19 cellular contexts compared by ENCODE assay signal in genomic region chr14:102492523-102492910, GRCh38. TPM values are rescaled to one million over a fixed set of nuclear protein-coding genes. Genes with fewer than 3 reads are reported as not detected.
A peak's percentile ranks its signal among the peaks of the same experiment; 100 is the strongest.
DNase-seq lines count a peak whose midpoint lies in the region; ATAC-seq, FAIRE-seq and TF ChIP-seq lines count a peak whose summit lies in the region.
"Had no signal": no experiment of that assay in that cellular context is flagged by ENCODE, and none has a peak within 500 bp of the region (broad histone marks: within the 10 kb centered on the region; RNA-seq: fewer than 3 reads in every experiment).

No MANE protein-coding gene starts in this region.

- H3K79me1 ChIP-seq in neuronal stem cell (ENCODE audit: low read depth, low read length) = peaks cover 3% of the 10 kb centered on the region

- 93 to 96% methylated on average over 17 of the region's 17 CpGs for WGBS in heart right ventricle, 2 donors
- no CpG with 5 or more reads among the region's 17 CpGs for WGBS in neuronal stem cell (ENCODE audit: extremely low coverage in 2 of 2, insufficient read length in 2 of 2, insufficient replicate concordance in 1 of 2), 2 donors

- H2AFZ ChIP-seq in neuronal stem cell (ENCODE audit: low read length) = no peak overlapping the region
- H2AFZ ChIP-seq: GM23248 had no signal

- no peak overlapping the region for H3K27ac ChIP-seq in heart right ventricle
- H3K27ac ChIP-seq in kidney (ENCODE audit: low read depth in 2 of 2, low read length in 2 of 2) = no peak overlapping the region
- no peak overlapping the region for H3K27ac ChIP-seq in neuronal stem cell (replicated peaks; ENCODE audit: low read length)
- H3K27ac ChIP-seq: GM23248, Peyer's patch, SJSA1 had no signal

- no peak for FAIRE-seq in kidney (lab: Jason Lieb, UNC)
- FAIRE-seq: A204.1 had no signal

- H4K8ac ChIP-seq in neuronal stem cell (ENCODE audit: low read depth, low read length) = no peak overlapping the region

- H2BK15ac ChIP-seq in neuronal stem cell (ENCODE audit: low read length) = no peak overlapping the region

- H4K91ac ChIP-seq in neuronal stem cell (ENCODE audit: low read depth, low read length, poor library complexity) = no peak overlapping the region

- H3K9ac ChIP-seq in kidney (ENCODE audit: low read length in 2 of 2) = no peak overlapping the region
- no peak overlapping the region for H3K9ac ChIP-seq in neuronal stem cell (ENCODE audit: low read depth, low read length, poor library complexity)
- H3K9ac ChIP-seq: GM23248 had no signal

- no peak overlapping the region for H2BK12ac ChIP-seq in neuronal stem cell (ENCODE audit: low read length)

- H3K4me3 ChIP-seq in heart right ventricle (no peak overlapping the region), kidney (ENCODE audit: low read length in 2 of 2) (no peak overlapping the region), neuronal stem cell (ENCODE audit: low read length in 2 of 2) (peak overlapping the region in 1 of 2 donors; percentile 26), BE2C (ENCODE audit: low read depth, low read length) (no peak overlapping the region)
- H3K4me3 ChIP-seq: GM23248, Peyer's patch, SJSA1 had no signal

- H3K36me3 ChIP-seq in heart right ventricle = peaks cover 0 to 18% (median under 1%) of the 10 kb centered on the region in 9 donors
- H3K36me3 ChIP-seq in kidney (ENCODE audit: control insufficient read depth in 1 of 2, insufficient read depth in 2 of 2, low read length in 2 of 2) = peaks cover 0 to under 1% of the 10 kb centered on the region in 2 donors
- H3K36me3 ChIP-seq in neuronal stem cell (replicated peaks in 1 of 2; ENCODE audit: control insufficient read depth in 2 of 2, insufficient read depth in 2 of 2, low read length in 2 of 2) = peaks cover 3 to 5% of the 10 kb centered on the region in 2 donors
- no peaks in the 10 kb centered on the region for H3K36me3 ChIP-seq in BE2C
- H3K36me3 ChIP-seq: SJSA1 had no signal

- peak overlapping the region; percentile 75 for H2AK5ac ChIP-seq in neuronal stem cell (ENCODE audit: low read depth, low read length)

- H3K4me2 ChIP-seq in neuronal stem cell (ENCODE audit: insufficient read depth, low read length, poor library complexity, severe bottlenecking) = no peak overlapping the region

- peak overlapping the region; percentile 55 for H3K23ac ChIP-seq in neuronal stem cell (ENCODE audit: low read depth, low read length, poor library complexity)

- no peak for ATAC-seq in heart right ventricle
- ATAC-seq: HCT116 had no signal

- H3K18ac ChIP-seq in neuronal stem cell (ENCODE audit: low read length) = peak overlapping the region; percentile 38

- no peak overlapping the region for H3K14ac ChIP-seq in neuronal stem cell (ENCODE audit: low read length)

- DNase-seq in cardiac septum (ENCODE audit: low spot score) (peak; percentile 50), heart right ventricle (no peak), kidney (peak; percentile 65), neuronal stem cell (ENCODE audit: low spot score) (no peak), BE2C (no peak), NCI-H1092 treated with DMSO at 0.1 percent for 48 hours (lab: John Stamatoyannopoulos, UW) (no peak)
- DNase-seq in stimulated activated CD4-positive, alpha-beta T cell treated with anti-CD3 and anti-CD28 coated beads, Interleukin-2, amount 100 ng/mL, for 24 hours = no peak
- DNase-seq: CD4-positive, CD25-positive, alpha-beta regulatory T cell; DMS79; GM23248; KG1; NCI-H1694; NCI-H2081; NCI-H2171; NCI-H526 had no signal

- H3K9me3 ChIP-seq in heart right ventricle = no peaks in the 10 kb centered on the region
- no peaks in the 10 kb centered on the region for H3K9me3 ChIP-seq in kidney (ENCODE audit: control insufficient read depth in 1 of 2, low read length in 2 of 2)
- H3K9me3 ChIP-seq in neuronal stem cell (replicated peaks in 1 of 2; ENCODE audit: control insufficient read depth in 2 of 2, insufficient read depth in 1 of 2, low read depth in 1 of 2, low read length in 2 of 2) = no peaks in the 10 kb centered on the region
- H3K9me3 ChIP-seq in BE2C = no peaks in the 10 kb centered on the region
- H3K9me3 ChIP-seq: Peyer's patch, SJSA1 had no signal

- TF ChIP-seq CTCF in heart right ventricle (IDR thresholded peaks at IDR 0.05) (no peak), kidney (IDR thresholded peaks at IDR 0.05; ENCODE audit: borderline replicate concordance, extremely low read depth, insufficient read depth) (no peak), BE2C (IDR thresholded peaks at IDR 0.05; ENCODE audit: low read depth, low read length) (no peak)

- H2BK5ac ChIP-seq in neuronal stem cell (ENCODE audit: low read length) = peak overlapping the region; percentile 66

- H2BK120ac ChIP-seq in neuronal stem cell (ENCODE audit: low read depth, low read length) = no peak overlapping the region

- H3K4me1 ChIP-seq in heart right ventricle = peaks cover 0 to 2% (median 0%) of the 10 kb centered on the region in 9 donors
- H3K4me1 ChIP-seq in kidney (ENCODE audit: control insufficient read depth in 1 of 2, insufficient read depth in 1 of 2, low read depth in 1 of 2, low read length in 2 of 2) = no peaks in the 10 kb centered on the region
- no peaks in the 10 kb centered on the region for H3K4me1 ChIP-seq in neuronal stem cell (ENCODE audit: control insufficient read depth in 2 of 2, insufficient read depth in 1 of 2, low read depth in 1 of 2, low read length in 2 of 2)
- no peaks in the 10 kb centered on the region for H3K4me1 ChIP-seq in BE2C
- H3K4me1 ChIP-seq: Peyer's patch, SJSA1 had no signal

- H3K4ac ChIP-seq in neuronal stem cell (ENCODE audit: low read length) = no peak overlapping the region

- H3K27me3 ChIP-seq in heart right ventricle (no peaks in the 10 kb centered on the region), neuronal stem cell (ENCODE audit: control insufficient read depth in 3 of 3, insufficient read depth in 3 of 3, low read depth in 1 of 3, low read length in 3 of 3) (no peaks in the 10 kb centered on the region), BE2C (no peaks in the 10 kb centered on the region)
- H3K27me3 ChIP-seq: Peyer's patch, SJSA1 had no signal

- intact Hi-C loops in cardiac septum (cut with DNase I) (no loop called here), heart right ventricle (cut with DNase I) (no loop called here), kidney (cut with DNase I) (no loop called here)

RNA-seq across cellular contexts. Expression of gene ANKRD9, which starts 17.1 kb away (rescaled TPM):
- total RNA-seq in cardiac septum (137 TPM), heart right ventricle (100 to 1,000 TPM in 8 of 10 donors, 10 to 100 TPM in 2; 94.4 to 264 (median 124) TPM), kidney (18.7 TPM)
- polyA plus RNA-seq in heart right ventricle (100 to 1,000 TPM; 102 to 117 TPM), kidney (ENCODE audit: insufficient read depth, low read depth, low replicate concordance) (26.0 TPM)
- 21.5 TPM for polyA plus RNA-seq in neuronal stem cell (2013, experiment 1 of 2)
- polyA plus RNA-seq in neuronal stem cell (2013, experiment 2 of 2) = 21.0 TPM
- 12.5 TPM for polyA plus RNA-seq in BE2C (2012; ENCODE audit: insufficient read depth, insufficient read length, low read depth)

Comparison
In these comparisons a context has a peak if more than half of its experiments do, and no peak if none do; other contexts are left out.
1. DNase-seq: peak in cardiac septum (single experiment) and kidney (single experiment); none in heart right ventricle (0 of 2), neuronal stem cell (single experiment), stimulated activated CD4-positive, alpha-beta T cell treated with anti-CD3 and anti-CD28 coated beads, Interleukin-2, amount 100 ng/mL, for 24 hours (0 of 2), BE2C (single experiment) and NCI-H1092 treated with DMSO at 0.1 percent for 48 hours (single experiment).